ENCODE assay signal across 8 cellular contexts in genomic region chr10:93071674-93072224, GRCh38. TPM values are rescaled to one million over a fixed set of nuclear protein-coding genes. Genes with fewer than 3 reads are reported as not detected.
DNase-seq lines count a peak whose midpoint lies in the region; ATAC-seq, FAIRE-seq and TF ChIP-seq lines count a peak whose summit lies in the region.

No MANE protein-coding gene starts in this region.

- FAIRE-seq in RCC 7860 (lab: Jason Lieb, UNC) = no peak

- ATAC-seq in HG02678 (IDR thresholded peaks at IDR 0.05; ENCODE audit: unreplicated experiment) = no peak
- ATAC-seq in GM21529 (IDR thresholded peaks at IDR 0.05; ENCODE audit: unreplicated experiment) = no peak

- H3K4me1 ChIP-seq in DOHH2 (ENCODE audit: control insufficient read depth, low read length) (peaks cover 16% of the 10 kb centered on the region), NT2/D1 (ENCODE audit: insufficient read depth, insufficient read length) (peaks cover 4% of the 10 kb centered on the region), esophagus squamous epithelium (peaks cover 34 to 58% (median 40%) of the 10 kb centered on the region in 3 donors), parathyroid adenoma (peaks cover 3% of the 10 kb centered on the region)

- TF ChIP-seq CTCF in DOHH2 (IDR thresholded peaks at IDR 0.05; ENCODE audit: low read depth, low read length, poor library complexity, severe bottlenecking) = no peak
- TF ChIP-seq CTCF in esophagus squamous epithelium (IDR thresholded peaks at IDR 0.05) = no peak
- TF ChIP-seq CTCF in parathyroid adenoma (IDR thresholded peaks at IDR 0.05) = no peak

- DNase-seq in NT2/D1 (ENCODE audit: low read depth, low spot score) = no peak
- no peak for DNase-seq in esophagus squamous epithelium (lab: John Stamatoyannopoulos, UW)
- DNase-seq in activated naive CD4-positive, alpha-beta T cell treated with Interleukin-2 at 50 U/mL for 16 hours = no peak
- no peak for DNase-seq in RCC 7860 (ENCODE audit: low spot score)

- intact Hi-C loops in esophagus squamous epithelium (cut with DNase I) = no loop called here

- no peak for TF ChIP-seq POLR2A in esophagus squamous epithelium (IDR thresholded peaks at IDR 0.05)

- H3K27ac ChIP-seq in DOHH2 (ENCODE audit: low read depth, low read length) (no peak overlapping the region), esophagus squamous epithelium (no peak overlapping the region), parathyroid adenoma (no peak overlapping the region)

- no peaks in the 10 kb centered on the region for H3F3A ChIP-seq in DOHH2 (ENCODE audit: control insufficient read depth, insufficient read depth)

- H3K9me3 ChIP-seq in DOHH2 (ENCODE audit: control insufficient read depth, insufficient read depth, low read length) (no peaks in the 10 kb centered on the region), NT2/D1 (ENCODE audit: insufficient read depth, low read length) (no peaks in the 10 kb centered on the region), esophagus squamous epithelium (no peaks in the 10 kb centered on the region), parathyroid adenoma (ENCODE audit: control insufficient read depth, low read length) (no peaks in the 10 kb centered on the region)

- H3K4me2 ChIP-seq in DOHH2 (ENCODE audit: low read length) (peak overlapping the region; percentile 30), parathyroid adenoma (ENCODE audit: low read length) (peak overlapping the region; percentile 55)

- no peaks in the 10 kb centered on the region for H4K20me1 ChIP-seq in DOHH2 (ENCODE audit: control insufficient read depth, insufficient read depth, low read depth, low read length)

- H3K9ac ChIP-seq in NT2/D1 (ENCODE audit: insufficient read length, low read depth) (no peak overlapping the region), parathyroid adenoma (no peak overlapping the region)

- H3K4me3 ChIP-seq in DOHH2 (ENCODE audit: low read length) (peak overlapping the region; percentile 14; the same call in 1 of the 2 replicates), NT2/D1 (ENCODE audit: insufficient read length, low read depth) (peak overlapping the region; percentile 30), esophagus squamous epithelium (peak overlapping the region in 3 of 4 donors; percentile 17 to 56 (median 34)), parathyroid adenoma (ENCODE audit: low read depth, low read length) (peak overlapping the region; percentile 39)

- H3K36me3 ChIP-seq in DOHH2 (ENCODE audit: control insufficient read depth, low read length) (no peaks in the 10 kb centered on the region), NT2/D1 (ENCODE audit: insufficient read depth, insufficient read length, low read length) (no peaks in the 10 kb centered on the region), esophagus squamous epithelium (no peaks in the 10 kb centered on the region), parathyroid adenoma (ENCODE audit: control insufficient read depth, insufficient read depth, low read length) (no peaks in the 10 kb centered on the region)

- H3K27me3 ChIP-seq in DOHH2 (ENCODE audit: control insufficient read depth, low read length) (peaks cover 92% of the 10 kb centered on the region), NT2/D1 (ENCODE audit: insufficient read depth, insufficient read length) (peaks cover 98% of the 10 kb centered on the region), esophagus squamous epithelium (peaks cover 25 to 100% (median 40%) of the 10 kb centered on the region in 4 donors), parathyroid adenoma (ENCODE audit: control insufficient read depth, insufficient read depth, low read length) (peaks cover 10% of the 10 kb centered on the region)

- 0 to 8% methylated on average over 7 to 18 of the region's 37 CpGs for WGBS in esophagus squamous epithelium, 2 donors

- H3K9me2 ChIP-seq in DOHH2 (replicated peaks; ENCODE audit: control insufficient read depth, low read length) = no peaks in the 10 kb centered on the region

- peak overlapping the region; percentile 84 for H2AFZ ChIP-seq in parathyroid adenoma

- H3K79me2 ChIP-seq in DOHH2 (ENCODE audit: control insufficient read depth, low read length) (no peaks in the 10 kb centered on the region), parathyroid adenoma (no peaks in the 10 kb centered on the region)

RNA-seq across cellular contexts. Expression of gene CYP26A1, which starts 1.9 kb away (rescaled TPM):
- not detected for total RNA-seq in esophagus squamous epithelium

RNA-seq across cellular contexts. Expression of gene CYP26C1, which starts 11.2 kb away (rescaled TPM):
- total RNA-seq in esophagus squamous epithelium = under 1 TPM in 2 of 4 donors, not detected in 2; 0.19 to 0.34 TPM
